Comparison of ENCODE assay signal across 8 cellular contexts in genomic region chr17:82153745-82154375, GRCh38. TPM values are rescaled to one million over a fixed set of nuclear protein-coding genes. Genes with fewer than 3 reads are reported as not detected.
DNase-seq lines count a peak whose midpoint lies in the region; ATAC-seq and TF ChIP-seq lines count a peak whose summit lies in the region.

No MANE protein-coding gene starts in this region.

- ATAC-seq in CD8-positive, alpha-beta T cell = peak; percentile 100
- ATAC-seq in memory B cell (ENCODE audit: low read depth) (peak; percentile 98), HG03378 (IDR thresholded peaks at IDR 0.05; ENCODE audit: unreplicated experiment) (no peak)

- H3K9me3 ChIP-seq in CD8-positive, alpha-beta T cell (ENCODE audit: low read length) = no peaks in the 10 kb centered on the region
- no peaks in the 10 kb centered on the region for H3K9me3 ChIP-seq in HEK293 (ENCODE audit: control insufficient read depth, insufficient read depth, low read depth, low read length)

- H3K36me3 Mint-ChIP-seq in CD8-positive, alpha-beta T cell = peaks cover 12% of the 10 kb centered on the region
- H3K36me3 Mint-ChIP-seq in memory B cell = no peaks in the 10 kb centered on the region

- POLR2A ChIA-PET in CD8-positive, alpha-beta T cell (lab: Charles Lee) = interaction anchor here (0.9 to 1.2 kb wide), 3 partner anchors 27 to 123 kb away, joined by 3 to 4 read pairs (median 3); partner anchors contain the start of gene FASN
- POLR2A ChIA-PET in HEK293 (lab: Yijun Ruan, JAX) = interaction anchor here (0.6 to 2.6 kb wide), 2 partner anchors 92 to 124 kb away, joined by 3 to 12 read pairs; partner anchors contain the start of gene RAC3

- CTCF ChIA-PET in CD8-positive, alpha-beta T cell (lab: Charles Lee) = interaction anchor here (0.6 to 5.5 kb wide), 24 partner anchors 10 to 194 kb away, joined by 3 to 105 read pairs (median 6); partner anchors contain the start of genes CENPX, FASN, LRRC45 and RAC3
- CTCF ChIA-PET in HEK293 (lab: Yijun Ruan, JAX) = interaction anchor here (0.6 to 3.9 kb wide), 15 partner anchors 9 to 1915 kb away, joined by 3 to 35 read pairs (median 4); partner anchors contain the start of genes CENPX and LRRC45

- peak overlapping the region; percentile 57 for H3K27ac Mint-ChIP-seq in CD8-positive, alpha-beta T cell
- no peak overlapping the region for H3K27ac Mint-ChIP-seq in memory B cell

- peaks cover 5% of the 10 kb centered on the region for H3K4me1 Mint-ChIP-seq in CD8-positive, alpha-beta T cell (ENCODE audit: low read depth)
- H3K4me1 Mint-ChIP-seq in memory B cell = peaks cover 2% of the 10 kb centered on the region

- H3K4me3 Mint-ChIP-seq in CD8-positive, alpha-beta T cell = no peak overlapping the region
- no peak overlapping the region for H3K4me3 Mint-ChIP-seq in memory B cell

- H3K4me1 ChIP-seq in CD8-positive, alpha-beta T cell (ENCODE audit: insufficient read depth, low read length) = peaks cover 7% of the 10 kb centered on the region
- no peaks in the 10 kb centered on the region for H3K4me1 ChIP-seq in HEK293 (ENCODE audit: control insufficient read depth, insufficient read depth, low read length)

- intact Hi-C loops in CD8-positive, alpha-beta T cell (cut with DNase I, micrococcal nuclease) = loop anchor here (1.0 to 2.0 kb wide), 8 partner anchors 27 to 195 kb away; partner anchors contain the start of genes FASN (in 2 of the 2), GPS1 (in 1 of the 2) and RFNG (in 1 of the 2)

- H3K9me3 Mint-ChIP-seq in CD8-positive, alpha-beta T cell = no peaks in the 10 kb centered on the region
- H3K9me3 Mint-ChIP-seq in memory B cell = no peaks in the 10 kb centered on the region

- TF ChIP-seq CTCF in CD8-positive, alpha-beta T cell (IDR thresholded peaks at IDR 0.05) = peak; percentile 98
- peak; percentile 96 for TF ChIP-seq CTCF in HEK293 (tag by site-specific recombination; IDR thresholded peaks at IDR 0.05)

- no peaks in the 10 kb centered on the region for H3K27me3 ChIP-seq in CD8-positive, alpha-beta T cell (ENCODE audit: insufficient read depth, low read length)

- no peak overlapping the region for H3K4me3 ChIP-seq in CD8-positive, alpha-beta T cell (ENCODE audit: low read depth, low read length)
- H3K4me3 ChIP-seq in HEK293 (ENCODE audit: low read depth, low read length) = no peak overlapping the region

- no peak overlapping the region for H3K27ac ChIP-seq in CD8-positive, alpha-beta T cell (ENCODE audit: low read depth, low read length)
- H3K27ac ChIP-seq in HEK293 (ENCODE audit: extremely low read depth, low read depth, low read length) = no peak overlapping the region

- DNase-seq in CD8-positive, alpha-beta T cell = peak; percentile 71 to 92 (median 82)
- DNase-seq in NCI-H526 treated with DMSO at 0.1 percent for 48 hours (lab: John Stamatoyannopoulos, UW) = peak; percentile 12
- peak; percentile 83 to 85 for DNase-seq in activated CD4-positive, alpha-beta T cell treated with anti-CD3 and anti-CD28 coated beads, Interleukin-2, amount 50 U/mL, for 48 hours
- peak; percentile 82 for DNase-seq in effector CD4-positive, alpha-beta T cell
- peak; percentile 83 to 85 for DNase-seq in memory B cell (ENCODE audit: low spot score in 2 of 2)
- DNase-seq in stimulated activated CD8-positive, alpha-beta memory T cell treated with anti-CD3 and anti-CD28 coated beads, Interleukin-15, amount 100 ng/mL, for 4 hours (ENCODE audit: low read depth in 2 of 2) = peak; percentile 40 to 53

- H3K36me3 ChIP-seq in CD8-positive, alpha-beta T cell (ENCODE audit: insufficient read depth, low read length) = no peaks in the 10 kb centered on the region
- peaks cover 2 to 47% of the 10 kb centered on the region in 2 experiments; a peak in 2 of 3 replicates for H3K36me3 ChIP-seq in HEK293 (ENCODE audit: control insufficient read depth in 2 of 2, insufficient read depth in 1 of 2, low read length in 2 of 2)

- H3K27me3 Mint-ChIP-seq in CD8-positive, alpha-beta T cell (ENCODE audit: low read depth) = no peaks in the 10 kb centered on the region
- H3K27me3 Mint-ChIP-seq in memory B cell = no peaks in the 10 kb centered on the region

TF ChIP-seq in HEK293, 187 proteins besides CTCF, POLR2A, EP300 and RAD21 (continues in another document):
- no peak for TF ChIP-seq HIC1 (tag by site-specific recombination; IDR thresholded peaks at IDR 0.05)
- no peak for TF ChIP-seq ZNF19 (tag by site-specific recombination; IDR thresholded peaks at IDR 0.05; ENCODE audit: low read depth)
- TF ChIP-seq ZNF660 (tag by site-specific recombination; IDR thresholded peaks at IDR 0.05) = peak; percentile 66; the same call in 1 of the 2 replicates
- TF ChIP-seq ZNF600 (tag by site-specific recombination; IDR thresholded peaks at IDR 0.05) = peak; percentile 68
- peak; percentile 40; the same call in 1 of the 2 replicates for TF ChIP-seq ZBTB48 (tag by site-specific recombination; IDR thresholded peaks at IDR 0.05)
- no peak for TF ChIP-seq ZNF140 (tag by site-specific recombination; IDR thresholded peaks at IDR 0.05)
- TF ChIP-seq ZBTB11 (tag by site-specific recombination; conservative IDR thresholded peaks at IDR 0.05; ENCODE audit: low read depth) = no peak
- TF ChIP-seq ZNF416 (tag by site-specific recombination; IDR thresholded peaks at IDR 0.05) = no peak
- TF ChIP-seq ZNF76 (tag by site-specific recombination; IDR thresholded peaks at IDR 0.05; ENCODE audit: borderline replicate concordance, low read depth) = no peak
- no peak for TF ChIP-seq ZNF610 (tag by site-specific recombination; IDR thresholded peaks at IDR 0.05; ENCODE audit: borderline replicate concordance)
- no peak for TF ChIP-seq ZBTB49 (tag by site-specific recombination; IDR thresholded peaks at IDR 0.05; ENCODE audit: low read depth)
- TF ChIP-seq ZNF501 (tag by site-specific recombination; IDR thresholded peaks at IDR 0.05) = no peak
- no peak for TF ChIP-seq ZNF404 (tag by site-specific recombination; IDR thresholded peaks at IDR 0.05)
- peak; percentile 32; the same call in 1 of the 2 replicates for TF ChIP-seq ZBTB17 (tag by site-specific recombination; IDR thresholded peaks at IDR 0.05)
- TF ChIP-seq ZNF530 (tag by site-specific recombination; IDR thresholded peaks at IDR 0.05; ENCODE audit: low read depth) = no peak

RNA-seq across cellular contexts. Expression of gene FASN, which starts 55.8 kb away (rescaled TPM):
- total RNA-seq in CD8-positive, alpha-beta T cell = 100 to 1,000 TPM; 245 to 263 TPM

RNA-seq across cellular contexts. Expression of gene CCDC57, which starts 58.8 kb away (rescaled TPM):
- total RNA-seq in CD8-positive, alpha-beta T cell = 100 to 1,000 TPM; 175 to 184 TPM

Comparison
In these comparisons a context has a peak if more than half of its experiments do, and no peak if none do; other contexts are left out.
1. DNase-seq: peak in every context shown above with its lines; median percentile 84 in activated CD4-positive, alpha-beta T cell treated with anti-CD3 and anti-CD28 coated beads, Interleukin-2, amount 50 U/mL, for 48 hours; 84 in memory B cell; 82 in CD8-positive, alpha-beta T cell; 82 in effector CD4-positive, alpha-beta T cell; 46 in stimulated activated CD8-positive, alpha-beta memory T cell treated with anti-CD3 and anti-CD28 coated beads, Interleukin-15, amount 100 ng/mL, for 4 hours; 12 in NCI-H526 treated with DMSO at 0.1 percent for 48 hours.